In genomic region chr1:206847946-206848345, GRCh38 we compare ENCODE assay signal across 18 cellular contexts. TPM values are rescaled to one million over a fixed set of nuclear protein-coding genes. Genes with fewer than 3 reads are reported as not detected.
DNase-seq lines count a peak whose midpoint lies in the region; ATAC-seq, FAIRE-seq and TF ChIP-seq lines count a peak whose summit lies in the region.
"Had no signal": no experiment of that assay in that cellular context is flagged by ENCODE, and none has a peak within 500 bp of the region (broad histone marks: within the 10 kb centered on the region; RNA-seq: fewer than 3 reads in every experiment).

No MANE protein-coding gene starts in this region.

- no peaks in the 10 kb centered on the region for H3K36me3 ChIP-seq in upper lobe of right lung

- intact Hi-C loops in upper lobe of right lung (cut with DNase I) = no loop called here

- H3K4me3 Mint-ChIP-seq in T-helper 17 cell (no peak overlapping the region), glutamatergic neuron (ENCODE audit: unreplicated experiment) (no peak overlapping the region)
- H3K4me3 Mint-ChIP-seq in stimulated activated effector memory CD8-positive, alpha-beta T cell treated with anti-CD3 and anti-CD28 coated beads, Interleukin-12 subunit alpha, Interleukin-12 subunit beta, amount 100 ng/mL, for 72 hours = no peak overlapping the region
- H3K4me3 Mint-ChIP-seq: CD14-positive monocyte; CD8-positive, alpha-beta memory T cell; H9 had no signal

- no peaks in the 10 kb centered on the region for H3K9me3 Mint-ChIP-seq in stimulated activated effector memory CD8-positive, alpha-beta T cell treated with anti-CD3 and anti-CD28 coated beads, Interleukin-12 subunit alpha, Interleukin-12 subunit beta, amount 100 ng/mL, for 72 hours
- peaks cover 1% of the 10 kb centered on the region for H3K9me3 Mint-ChIP-seq in glutamatergic neuron (ENCODE audit: unreplicated experiment)
- H3K9me3 Mint-ChIP-seq: CD8-positive, alpha-beta memory T cell had no signal

- TF ChIP-seq POLR2A in GM12891 (IDR thresholded peaks at IDR 0.05; ENCODE audit: low read depth, low read length) = no peak

- no peak for TF ChIP-seq CTCF in upper lobe of right lung (IDR thresholded peaks at IDR 0.05)
- TF ChIP-seq CTCF in glutamatergic neuron (IDR thresholded peaks at IDR 0.05; ENCODE audit: partially characterized antibody, unreplicated experiment) = no peak

- H3K4me1 Mint-ChIP-seq in T-helper 17 cell = peaks cover 5% of the 10 kb centered on the region
- H3K4me1 Mint-ChIP-seq in stimulated activated effector memory CD8-positive, alpha-beta T cell treated with anti-CD3 and anti-CD28 coated beads, Interleukin-12 subunit alpha, Interleukin-12 subunit beta, amount 100 ng/mL, for 72 hours = no peaks in the 10 kb centered on the region
- no peaks in the 10 kb centered on the region for H3K4me1 Mint-ChIP-seq in glutamatergic neuron (ENCODE audit: low read depth, unreplicated experiment)
- H3K4me1 Mint-ChIP-seq: CD8-positive, alpha-beta memory T cell; H9 had no signal

- FAIRE-seq in GM12891 (lab: Jason Lieb, UNC) = peak; percentile 40
- FAIRE-seq: A549, GM19239 had no signal

- ATAC-seq in T-helper 17 cell = no peak
- peak; percentile 26 for ATAC-seq in esophagus mucosa
- ATAC-seq in stimulated activated effector memory CD8-positive, alpha-beta T cell treated with anti-CD3 and anti-CD28 coated beads, Interleukin-12 subunit alpha, Interleukin-12 subunit beta, amount 100 ng/mL, for 72 hours = no peak
- no peak for ATAC-seq in upper lobe of right lung
- ATAC-seq: A549 had no signal

- no peak overlapping the region for H3K27ac ChIP-seq in upper lobe of right lung
- H3K27ac ChIP-seq: A549 had no signal

- H3K27me3 ChIP-seq in upper lobe of right lung = no peaks in the 10 kb centered on the region

- H3K27me3 Mint-ChIP-seq in T-helper 17 cell = peaks cover 59% of the 10 kb centered on the region
- H3K27me3 Mint-ChIP-seq in glutamatergic neuron (ENCODE audit: unreplicated experiment) = peaks cover 1% of the 10 kb centered on the region

- no peaks in the 10 kb centered on the region for H3K4me1 ChIP-seq in upper lobe of right lung
- H3K4me1 ChIP-seq: A549 had no signal

- no peak overlapping the region for H3K4me3 ChIP-seq in upper lobe of right lung
- H3K4me3 ChIP-seq: A549 had no signal

- H3K36me3 Mint-ChIP-seq in T-helper 17 cell (ENCODE audit: low read depth) (peaks cover 2% of the 10 kb centered on the region), glutamatergic neuron (ENCODE audit: unreplicated experiment) (peaks cover 18% of the 10 kb centered on the region)
- no peaks in the 10 kb centered on the region for H3K36me3 Mint-ChIP-seq in stimulated activated effector memory CD8-positive, alpha-beta T cell treated with anti-CD3 and anti-CD28 coated beads, Interleukin-12 subunit alpha, Interleukin-12 subunit beta, amount 100 ng/mL, for 72 hours
- H3K36me3 Mint-ChIP-seq: CD14-positive monocyte had no signal

- H3K27ac Mint-ChIP-seq in T-helper 17 cell (peak overlapping the region; percentile 9), glutamatergic neuron (ENCODE audit: unreplicated experiment) (no peak overlapping the region)
- H3K27ac Mint-ChIP-seq in stimulated activated effector memory CD8-positive, alpha-beta T cell treated with anti-CD3 and anti-CD28 coated beads, Interleukin-12 subunit alpha, Interleukin-12 subunit beta, amount 100 ng/mL, for 72 hours = peak overlapping the region; percentile 35
- H3K27ac Mint-ChIP-seq: CD14-positive monocyte; CD8-positive, alpha-beta memory T cell; H9 had no signal

- no peaks in the 10 kb centered on the region for H3K9me3 ChIP-seq in T-helper 17 cell (ENCODE audit: control insufficient read depth, low read length, poor library complexity, severe bottlenecking)
- no peaks in the 10 kb centered on the region for H3K9me3 ChIP-seq in upper lobe of right lung

- DNase-seq in GM12891 (ENCODE audit: insufficient read length, low spot score) = no peak
- no peak for DNase-seq in T-helper 17 cell
- DNase-seq in stimulated activated effector memory CD8-positive, alpha-beta T cell treated with anti-CD3 and anti-CD28 coated beads, Interleukin-12 subunit alpha, Interleukin-12 subunit beta, amount 100 ng/mL, for 72 hours (ENCODE audit: low spot score in 2 of 2) = no peak
- no peak for DNase-seq in upper lobe of right lung
- DNase-seq in glutamatergic neuron = no peak
- DNase-seq: CD8-positive, alpha-beta memory T cell; DND-41; GDM1; GOT3; H9 had no signal

TF ChIP-seq in GM12891, 5 proteins besides CTCF, POLR2A, EP300 and RAD21:
- no peak for TF ChIP-seq SPI1 (IDR thresholded peaks at IDR 0.05; ENCODE audit: low read depth, low read length)
- no peak for TF ChIP-seq POU2F2 (IDR thresholded peaks at IDR 0.05; ENCODE audit: low read depth, low read length)
- no peak for TF ChIP-seq POLR2AphosphoS5 (IDR thresholded peaks at IDR 0.05; ENCODE audit: low read depth, low read length)
- no peak for TF ChIP-seq PAX5 (IDR thresholded peaks at IDR 0.05; ENCODE audit: insufficient read depth, low read length, severe bottlenecking)
- TF ChIP-seq TAF1 (IDR thresholded peaks at IDR 0.05; ENCODE audit: low read depth, low read length) = no peak

RNA-seq across cellular contexts. Expression of gene IL20, which starts 17.5 kb away (rescaled TPM):
- polyA plus RNA-seq in GM12891 (2012; ENCODE audit: low read depth, missing spikeins) = not detected
- total RNA-seq in T-helper 17 cell (not detected), esophagus mucosa (not detected), upper lobe of right lung (not detected), glutamatergic neuron (ENCODE audit: unreplicated experiment) (not detected)
- total RNA-seq: Caco-2; CD8-positive, alpha-beta memory T cell; H9; HT-29 had no signal
- polyA plus RNA-seq: AG04450; BJ; CD14-positive monocyte; CD8-positive, alpha-beta memory T cell had no signal

RNA-seq across cellular contexts. Expression of gene IL24, which starts 49.3 kb away (rescaled TPM):
- polyA plus RNA-seq in GM12891 (2012; ENCODE audit: low read depth, missing spikeins) = 30.3 TPM
- not detected for total RNA-seq in T-helper 17 cell
- 0.12 TPM for total RNA-seq in esophagus mucosa
- total RNA-seq in upper lobe of right lung = not detected
- total RNA-seq in glutamatergic neuron (ENCODE audit: unreplicated experiment) = not detected
- total RNA-seq: Caco-2, H9, HT-29 had no signal
- polyA plus RNA-seq: CD14-positive monocyte had no signal
